Comparison of ENCODE assay signal across 1 cellular context in the genomic region with DNA sequence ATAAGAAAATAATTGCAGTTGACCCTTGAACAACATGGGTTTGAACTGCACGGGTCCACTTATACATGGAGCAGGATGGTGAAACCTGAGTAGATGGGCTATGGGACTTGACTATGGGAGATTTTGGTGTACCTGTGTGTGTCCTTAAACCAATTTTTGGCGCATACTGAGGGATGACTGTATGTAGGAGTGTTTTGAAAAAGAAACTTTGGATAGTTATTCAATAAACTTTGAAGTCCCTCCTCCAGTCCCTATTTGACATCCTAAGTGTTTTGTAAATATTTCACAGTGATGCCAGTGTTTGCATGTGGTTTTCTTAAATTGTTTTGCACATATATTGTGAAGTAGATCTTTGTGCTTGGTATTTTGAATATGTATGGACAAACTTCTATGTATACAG.
TF ChIP-seq lines count a peak whose summit lies in the region.

No MANE protein-coding gene starts in this region.

TF ChIP-seq in HepG2, 621 proteins besides CTCF, POLR2A, EP300 and RAD21 (continued from another document):
- TF ChIP-seq, protein P1, sequence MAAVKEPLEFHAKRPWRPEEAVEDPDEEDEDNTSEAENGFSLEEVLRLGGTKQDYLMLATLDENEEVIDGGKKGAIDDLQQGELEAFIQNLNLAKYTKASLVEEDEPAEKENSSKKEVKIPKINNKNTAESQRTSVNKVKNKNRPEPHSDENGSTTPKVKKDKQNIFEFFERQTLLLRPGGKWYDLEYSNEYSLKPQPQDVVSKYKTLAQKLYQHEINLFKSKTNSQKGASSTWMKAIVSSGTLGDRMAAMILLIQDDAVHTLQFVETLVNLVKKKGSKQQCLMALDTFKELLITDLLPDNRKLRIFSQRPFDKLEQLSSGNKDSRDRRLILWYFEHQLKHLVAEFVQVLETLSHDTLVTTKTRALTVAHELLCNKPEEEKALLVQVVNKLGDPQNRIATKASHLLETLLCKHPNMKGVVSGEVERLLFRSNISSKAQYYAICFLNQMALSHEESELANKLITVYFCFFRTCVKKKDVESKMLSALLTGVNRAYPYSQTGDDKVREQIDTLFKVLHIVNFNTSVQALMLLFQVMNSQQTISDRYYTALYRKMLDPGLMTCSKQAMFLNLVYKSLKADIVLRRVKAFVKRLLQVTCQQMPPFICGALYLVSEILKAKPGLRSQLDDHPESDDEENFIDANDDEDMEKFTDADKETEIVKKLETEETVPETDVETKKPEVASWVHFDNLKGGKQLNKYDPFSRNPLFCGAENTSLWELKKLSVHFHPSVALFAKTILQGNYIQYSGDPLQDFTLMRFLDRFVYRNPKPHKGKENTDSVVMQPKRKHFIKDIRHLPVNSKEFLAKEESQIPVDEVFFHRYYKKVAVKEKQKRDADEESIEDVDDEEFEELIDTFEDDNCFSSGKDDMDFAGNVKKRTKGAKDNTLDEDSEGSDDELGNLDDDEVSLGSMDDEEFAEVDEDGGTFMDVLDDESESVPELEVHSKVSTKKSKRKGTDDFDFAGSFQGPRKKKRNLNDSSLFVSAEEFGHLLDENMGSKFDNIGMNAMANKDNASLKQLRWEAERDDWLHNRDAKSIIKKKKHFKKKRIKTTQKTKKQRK (IDR thresholded peaks at IDR 0.05; ENCODE audit: low read length) = no peak
- no peak for TF ChIP-seq SRY (CRISPR knock-in tag; IDR thresholded peaks at IDR 0.05)
- TF ChIP-seq, protein P2, sequence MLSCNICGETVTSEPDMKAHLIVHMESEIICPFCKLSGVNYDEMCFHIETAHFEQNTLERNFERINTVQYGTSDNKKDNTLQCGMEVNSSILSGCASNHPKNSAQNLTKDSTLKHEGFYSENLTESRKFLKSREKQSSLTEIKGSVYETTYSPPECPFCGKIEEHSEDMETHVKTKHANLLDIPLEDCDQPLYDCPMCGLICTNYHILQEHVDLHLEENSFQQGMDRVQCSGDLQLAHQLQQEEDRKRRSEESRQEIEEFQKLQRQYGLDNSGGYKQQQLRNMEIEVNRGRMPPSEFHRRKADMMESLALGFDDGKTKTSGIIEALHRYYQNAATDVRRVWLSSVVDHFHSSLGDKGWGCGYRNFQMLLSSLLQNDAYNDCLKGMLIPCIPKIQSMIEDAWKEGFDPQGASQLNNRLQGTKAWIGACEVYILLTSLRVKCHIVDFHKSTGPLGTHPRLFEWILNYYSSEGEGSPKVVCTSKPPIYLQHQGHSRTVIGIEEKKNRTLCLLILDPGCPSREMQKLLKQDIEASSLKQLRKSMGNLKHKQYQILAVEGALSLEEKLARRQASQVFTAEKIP (CRISPR knock-in tag; IDR thresholded peaks at IDR 0.05; ENCODE audit: borderline replicate concordance) = no peak
- no peak for TF ChIP-seq SAFB2 (CRISPR knock-in tag; IDR thresholded peaks at IDR 0.05; ENCODE audit: borderline replicate concordance, low read depth)
- TF ChIP-seq, protein P3, sequence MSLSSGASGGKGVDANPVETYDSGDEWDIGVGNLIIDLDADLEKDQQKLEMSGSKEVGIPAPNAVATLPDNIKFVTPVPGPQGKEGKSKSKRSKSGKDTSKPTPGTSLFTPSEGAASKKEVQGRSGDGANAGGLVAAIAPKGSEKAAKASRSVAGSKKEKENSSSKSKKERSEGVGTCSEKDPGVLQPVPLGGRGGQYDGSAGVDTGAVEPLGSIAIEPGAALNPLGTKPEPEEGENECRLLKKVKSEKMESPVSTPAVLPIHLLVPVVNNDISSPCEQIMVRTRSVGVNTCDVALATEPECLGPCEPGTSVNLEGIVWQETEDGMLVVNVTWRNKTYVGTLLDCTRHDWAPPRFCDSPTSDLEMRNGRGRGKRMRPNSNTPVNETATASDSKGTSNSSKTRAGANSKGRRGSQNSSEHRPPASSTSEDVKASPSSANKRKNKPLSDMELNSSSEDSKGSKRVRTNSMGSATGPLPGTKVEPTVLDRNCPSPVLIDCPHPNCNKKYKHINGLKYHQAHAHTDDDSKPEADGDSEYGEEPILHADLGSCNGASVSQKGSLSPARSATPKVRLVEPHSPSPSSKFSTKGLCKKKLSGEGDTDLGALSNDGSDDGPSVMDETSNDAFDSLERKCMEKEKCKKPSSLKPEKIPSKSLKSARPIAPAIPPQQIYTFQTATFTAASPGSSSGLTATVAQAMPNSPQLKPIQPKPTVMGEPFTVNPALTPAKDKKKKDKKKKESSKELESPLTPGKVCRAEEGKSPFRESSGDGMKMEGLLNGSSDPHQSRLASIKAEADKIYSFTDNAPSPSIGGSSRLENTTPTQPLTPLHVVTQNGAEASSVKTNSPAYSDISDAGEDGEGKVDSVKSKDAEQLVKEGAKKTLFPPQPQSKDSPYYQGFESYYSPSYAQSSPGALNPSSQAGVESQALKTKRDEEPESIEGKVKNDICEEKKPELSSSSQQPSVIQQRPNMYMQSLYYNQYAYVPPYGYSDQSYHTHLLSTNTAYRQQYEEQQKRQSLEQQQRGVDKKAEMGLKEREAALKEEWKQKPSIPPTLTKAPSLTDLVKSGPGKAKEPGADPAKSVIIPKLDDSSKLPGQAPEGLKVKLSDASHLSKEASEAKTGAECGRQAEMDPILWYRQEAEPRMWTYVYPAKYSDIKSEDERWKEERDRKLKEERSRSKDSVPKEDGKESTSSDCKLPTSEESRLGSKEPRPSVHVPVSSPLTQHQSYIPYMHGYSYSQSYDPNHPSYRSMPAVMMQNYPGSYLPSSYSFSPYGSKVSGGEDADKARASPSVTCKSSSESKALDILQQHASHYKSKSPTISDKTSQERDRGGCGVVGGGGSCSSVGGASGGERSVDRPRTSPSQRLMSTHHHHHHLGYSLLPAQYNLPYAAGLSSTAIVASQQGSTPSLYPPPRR (CRISPR knock-in tag; IDR thresholded peaks at IDR 0.05; ENCODE audit: borderline replicate concordance) = peak; percentile 38; the same call in 1 of the 2 replicates
- peak; percentile 80 for TF ChIP-seq TCF7 (IDR thresholded peaks at IDR 0.05; ENCODE audit: low read depth)
- TF ChIP-seq HHEX (CRISPR knock-in tag; IDR thresholded peaks at IDR 0.05) = peak; percentile 77; the same call in 1 of the 2 replicates
- TF ChIP-seq, protein P4, sequence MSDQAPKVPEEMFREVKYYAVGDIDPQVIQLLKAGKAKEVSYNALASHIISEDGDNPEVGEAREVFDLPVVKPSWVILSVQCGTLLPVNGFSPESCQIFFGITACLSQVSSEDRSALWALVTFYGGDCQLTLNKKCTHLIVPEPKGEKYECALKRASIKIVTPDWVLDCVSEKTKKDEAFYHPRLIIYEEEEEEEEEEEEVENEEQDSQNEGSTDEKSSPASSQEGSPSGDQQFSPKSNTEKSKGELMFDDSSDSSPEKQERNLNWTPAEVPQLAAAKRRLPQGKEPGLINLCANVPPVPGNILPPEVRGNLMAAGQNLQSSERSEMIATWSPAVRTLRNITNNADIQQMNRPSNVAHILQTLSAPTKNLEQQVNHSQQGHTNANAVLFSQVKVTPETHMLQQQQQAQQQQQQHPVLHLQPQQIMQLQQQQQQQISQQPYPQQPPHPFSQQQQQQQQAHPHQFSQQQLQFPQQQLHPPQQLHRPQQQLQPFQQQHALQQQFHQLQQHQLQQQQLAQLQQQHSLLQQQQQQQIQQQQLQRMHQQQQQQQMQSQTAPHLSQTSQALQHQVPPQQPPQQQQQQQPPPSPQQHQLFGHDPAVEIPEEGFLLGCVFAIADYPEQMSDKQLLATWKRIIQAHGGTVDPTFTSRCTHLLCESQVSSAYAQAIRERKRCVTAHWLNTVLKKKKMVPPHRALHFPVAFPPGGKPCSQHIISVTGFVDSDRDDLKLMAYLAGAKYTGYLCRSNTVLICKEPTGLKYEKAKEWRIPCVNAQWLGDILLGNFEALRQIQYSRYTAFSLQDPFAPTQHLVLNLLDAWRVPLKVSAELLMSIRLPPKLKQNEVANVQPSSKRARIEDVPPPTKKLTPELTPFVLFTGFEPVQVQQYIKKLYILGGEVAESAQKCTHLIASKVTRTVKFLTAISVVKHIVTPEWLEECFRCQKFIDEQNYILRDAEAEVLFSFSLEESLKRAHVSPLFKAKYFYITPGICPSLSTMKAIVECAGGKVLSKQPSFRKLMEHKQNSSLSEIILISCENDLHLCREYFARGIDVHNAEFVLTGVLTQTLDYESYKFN (CRISPR knock-in tag; conservative IDR thresholded peaks at IDR 0.05) = peak; percentile 51
- no peak for TF ChIP-seq FOXK1 (CRISPR knock-in tag; IDR thresholded peaks at IDR 0.05; ENCODE audit: borderline replicate concordance, low read depth)
- peak; percentile 73; the same call in 1 of the 2 replicates for TF ChIP-seq SIX1 (CRISPR knock-in tag; IDR thresholded peaks at IDR 0.05; ENCODE audit: borderline replicate concordance)
- TF ChIP-seq GATAD2A (CRISPR knock-in tag; IDR thresholded peaks at IDR 0.05) = peak; percentile 74
- no peak for TF ChIP-seq AGO1 (IDR thresholded peaks at IDR 0.05; ENCODE audit: low read depth, low read length, poor library complexity, severe bottlenecking)
- 0 out of 2 replicates have a peak, but pooled peaks have one; percentile 38 for TF ChIP-seq ZKSCAN8 (CRISPR knock-in tag; IDR thresholded peaks at IDR 0.05; ENCODE audit: borderline replicate concordance)
- TF ChIP-seq CEBPB (IDR thresholded peaks at IDR 0.05; ENCODE audit: borderline replicate concordance, low read depth, low read length) = no peak
- TF ChIP-seq SOX13 (IDR thresholded peaks at IDR 0.05) = no peak
- peak in 1 of 2 experiments; percentile 64; a peak in 2 of 4 replicates for TF ChIP-seq SOX13 (CRISPR knock-in tag; conservative IDR thresholded peaks at IDR 0.05 in 1 of 2, IDR thresholded peaks at IDR 0.05 in 1 of 2)
- TF ChIP-seq MIXL1 (CRISPR knock-in tag; IDR thresholded peaks at IDR 0.05) = 0 out of 2 replicates have a peak, but pooled peaks have one; percentile 25
- TF ChIP-seq, protein P5, sequence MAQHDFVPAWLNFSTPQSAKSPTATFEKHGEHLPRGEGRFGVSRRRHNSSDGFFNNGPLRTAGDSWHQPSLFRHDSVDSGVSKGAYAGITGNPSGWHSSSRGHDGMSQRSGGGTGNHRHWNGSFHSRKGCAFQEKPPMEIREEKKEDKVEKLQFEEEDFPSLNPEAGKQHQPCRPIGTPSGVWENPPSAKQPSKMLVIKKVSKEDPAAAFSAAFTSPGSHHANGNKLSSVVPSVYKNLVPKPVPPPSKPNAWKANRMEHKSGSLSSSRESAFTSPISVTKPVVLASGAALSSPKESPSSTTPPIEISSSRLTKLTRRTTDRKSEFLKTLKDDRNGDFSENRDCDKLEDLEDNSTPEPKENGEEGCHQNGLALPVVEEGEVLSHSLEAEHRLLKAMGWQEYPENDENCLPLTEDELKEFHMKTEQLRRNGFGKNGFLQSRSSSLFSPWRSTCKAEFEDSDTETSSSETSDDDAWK (CRISPR knock-in tag; IDR thresholded peaks at IDR 0.05) = no peak
- TF ChIP-seq CEBPG (CRISPR knock-in tag; IDR thresholded peaks at IDR 0.05) = peak; percentile 41; the same call in 1 of the 2 replicates
- peak; percentile 50; the same call in 1 of the 2 replicates for TF ChIP-seq TCF7L2 (IDR thresholded peaks at IDR 0.05; ENCODE audit: low read depth, low read length)
- TF ChIP-seq FOXP1 (IDR thresholded peaks at IDR 0.05) = no peak
- TF ChIP-seq FOXP1 (CRISPR knock-in tag; IDR thresholded peaks at IDR 0.05) = peak; percentile 75
- TF ChIP-seq KMT2B (CRISPR knock-in tag; IDR thresholded peaks at IDR 0.05) = 0 out of 2 replicates have a peak, but pooled peaks have one; percentile 23
- no peak for TF ChIP-seq PRMT3 (CRISPR knock-in tag; IDR thresholded peaks at IDR 0.05; ENCODE audit: borderline replicate concordance, low read depth)
- peak; percentile 70; the same call in 1 of the 2 replicates for TF ChIP-seq CREM (IDR thresholded peaks at IDR 0.05)
- no peak for TF ChIP-seq CREM (CRISPR knock-in tag; IDR thresholded peaks at IDR 0.05)
- TF ChIP-seq, protein P6, sequence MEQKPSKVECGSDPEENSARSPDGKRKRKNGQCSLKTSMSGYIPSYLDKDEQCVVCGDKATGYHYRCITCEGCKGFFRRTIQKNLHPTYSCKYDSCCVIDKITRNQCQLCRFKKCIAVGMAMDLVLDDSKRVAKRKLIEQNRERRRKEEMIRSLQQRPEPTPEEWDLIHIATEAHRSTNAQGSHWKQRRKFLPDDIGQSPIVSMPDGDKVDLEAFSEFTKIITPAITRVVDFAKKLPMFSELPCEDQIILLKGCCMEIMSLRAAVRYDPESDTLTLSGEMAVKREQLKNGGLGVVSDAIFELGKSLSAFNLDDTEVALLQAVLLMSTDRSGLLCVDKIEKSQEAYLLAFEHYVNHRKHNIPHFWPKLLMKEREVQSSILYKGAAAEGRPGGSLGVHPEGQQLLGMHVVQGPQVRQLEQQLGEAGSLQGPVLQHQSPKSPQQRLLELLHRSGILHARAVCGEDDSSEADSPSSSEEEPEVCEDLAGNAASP (CRISPR knock-in tag; IDR thresholded peaks at IDR 0.05; ENCODE audit: borderline replicate concordance) = peak; percentile 75; the same call in 1 of the 2 replicates
